Comparison of ENCODE assay signal across 23 cellular contexts in genomic region chr11:134760307-134760706, GRCh38.
"Had no signal": no experiment of that assay in that cellular context is flagged by ENCODE, and none has a peak within 500 bp of the region (broad histone marks: within the 10 kb centered on the region; RNA-seq: fewer than 3 reads in every experiment).

No MANE protein-coding gene starts in this region.

- H3K27me3 ChIP-seq: Peyer's patch had no signal

- H3K27ac ChIP-seq: Peyer's patch, RWPE1, SJCRH30, VCaP had no signal

- H3K4me2 ChIP-seq: SK-N-SH had no signal

- DNase-seq: activated CD4-positive, alpha-beta memory T cell treated with anti-CD3 and anti-CD28 coated beads for 36 hours; activated CD4-positive, alpha-beta T cell treated with anti-CD3 and anti-CD28 coated beads, Interleukin-2, amount 10 ng/mL, durations not matched to agents 7 days and 5 days; activated CD4-positive, CD25-positive, alpha-beta regulatory T cell; activated CD8-positive, alpha-beta memory T cell treated with anti-CD3 and anti-CD28 coated beads for 24 hours; activated gamma-delta T cell; activated naive CD4-positive, alpha-beta T cell treated with anti-CD3 and anti-CD28 coated beads for 36 hours; activated naive CD8-positive, alpha-beta T cell treated with anti-CD3 and anti-CD28 coated beads for 36 hours; activated T-cell treated with anti-CD3 and anti-CD28 coated beads, Interleukin-2, amount 50 U/mL, for 48 hours; MM.1S; NCI-H1105 treated with DMSO at 0.1 percent for 48 hours; NCI-H1436 treated with DMSO at 0.1 percent for 48 hours; NCI-H187; NCI-H2081; NCI-H510A treated with DMSO at 0.1 percent for 48 hours; NCI-H69; Peyer's patch; Right ventricle myocardium superior; SJCRH30; SK-N-SH; T-helper 1 cell had no signal

- H3K4me1 ChIP-seq: Peyer's patch, SJCRH30 had no signal

- H3K4me3 ChIP-seq: Peyer's patch, SJCRH30 had no signal

- H3K9me3 ChIP-seq: Peyer's patch, SJCRH30, SK-N-SH had no signal

- H3K36me3 ChIP-seq: Peyer's patch, SJCRH30 had no signal

- H3K9ac ChIP-seq: SK-N-SH had no signal

- ATAC-seq: activated T-helper 17 cell treated with anti-CD3 and anti-CD28 coated beads, Interleukin-2, amount 50 U/mL, for 72 hours had no signal
